In the genomic region with DNA sequence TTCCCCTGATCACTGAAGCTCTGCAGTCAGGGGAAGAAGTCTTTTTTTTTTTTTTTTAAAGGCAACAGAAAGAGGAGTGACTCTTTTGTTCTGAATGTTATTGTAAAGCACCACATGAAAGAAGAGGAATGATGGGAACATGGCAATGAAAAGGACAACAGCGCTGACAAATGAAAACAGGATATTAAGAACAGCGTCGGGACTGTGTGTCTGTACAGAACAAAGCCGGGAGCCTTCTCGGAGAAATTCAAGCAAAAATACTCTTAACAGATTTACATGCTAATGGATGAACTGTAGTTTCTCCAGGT, we compare ENCODE assay signal across 11 cellular contexts. TPM values are rescaled to one million over a fixed set of nuclear protein-coding genes. Genes with fewer than 3 reads are reported as not detected.
DNase-seq lines count a peak whose midpoint lies in the region; ATAC-seq and TF ChIP-seq lines count a peak whose summit lies in the region.
"Had no signal": no experiment of that assay in that cellular context is flagged by ENCODE, and none has a peak within 500 bp of the region (broad histone marks: within the 10 kb centered on the region; RNA-seq: fewer than 3 reads in every experiment).

No MANE protein-coding gene starts in this region.

- ATAC-seq in GM21526 (IDR thresholded peaks at IDR 0.05; ENCODE audit: low FRiP score, unreplicated experiment), result no peak
- ATAC-seq in GM19455 (IDR thresholded peaks at IDR 0.05; ENCODE audit: unreplicated experiment), result no peak

- H3K27ac ChIP-seq in HEK293 (ENCODE audit: extremely low read depth, low read depth, low read length), result no peak overlapping the region
- H3K27ac ChIP-seq: SJCRH30 had no signal

- peaks cover 3% of the 10 kb centered on the region for H3K27me3 Mint-ChIP-seq in brain
- H3K27me3 Mint-ChIP-seq in activated CD4-positive, alpha-beta T cell treated with anti-CD3 and anti-CD28 coated beads, Interleukin-2, amount 10 ng/mL, durations not matched to agents 24 days and 14 days, result no peaks in the 10 kb centered on the region

- H3K9me3 Mint-ChIP-seq in brain, result peaks cover 5 to 13% (median 11%) of the 10 kb centered on the region in 5 experiments
- H3K9me3 Mint-ChIP-seq in activated CD4-positive, alpha-beta T cell treated with anti-CD3 and anti-CD28 coated beads, Interleukin-2, amount 10 ng/mL, durations not matched to agents 24 days and 14 days, result peaks cover 4% of the 10 kb centered on the region

- intact Hi-C loops in activated CD4-positive, alpha-beta T cell treated with anti-CD3 and anti-CD28 coated beads, Interleukin-2, amount 10 ng/mL, durations not matched to agents 24 days and 14 days (cut with micrococcal nuclease), result no loop called here

- H3K36me3 ChIP-seq in HEK293 (ENCODE audit: control insufficient read depth in 2 of 2, insufficient read depth in 1 of 2, low read length in 2 of 2), result peaks cover 0 to 5% of the 10 kb centered on the region in 2 experiments; a peak in 1 of 3 replicates

- no peak overlapping the region for H3K4me3 ChIP-seq in HEK293 (ENCODE audit: low read depth, low read length)
- H3K4me3 ChIP-seq: SJCRH30 had no signal

- peaks cover 65% of the 10 kb centered on the region for H3K4me1 Mint-ChIP-seq in brain
- no peaks in the 10 kb centered on the region for H3K4me1 Mint-ChIP-seq in activated CD4-positive, alpha-beta T cell treated with anti-CD3 and anti-CD28 coated beads, Interleukin-2, amount 10 ng/mL, durations not matched to agents 24 days and 14 days

- peak overlapping the region; percentile 75 to 96 (median 91) for H3K27ac Mint-ChIP-seq in brain
- H3K27ac Mint-ChIP-seq in activated CD4-positive, alpha-beta T cell treated with anti-CD3 and anti-CD28 coated beads, Interleukin-2, amount 10 ng/mL, durations not matched to agents 24 days and 14 days, result no peak overlapping the region

- CTCF ChIA-PET in HEK293 (lab: Yijun Ruan, JAX), result no interaction called here

- no peaks in the 10 kb centered on the region for H3K9me3 ChIP-seq in HEK293 (ENCODE audit: control insufficient read depth, insufficient read depth, low read depth, low read length)

- peak overlapping the region; percentile 71 to 82 (median 79) for H3K4me3 Mint-ChIP-seq in brain
- H3K4me3 Mint-ChIP-seq in activated CD4-positive, alpha-beta T cell treated with anti-CD3 and anti-CD28 coated beads, Interleukin-2, amount 10 ng/mL, durations not matched to agents 24 days and 14 days, result no peak overlapping the region

- POLR2A ChIA-PET in HEK293 (lab: Yijun Ruan, JAX), result no interaction called here

- H3K4me1 ChIP-seq in HEK293 (ENCODE audit: control insufficient read depth, insufficient read depth, low read length), result no peaks in the 10 kb centered on the region
- H3K4me1 ChIP-seq: SJCRH30 had no signal

- peak; percentile 29 for DNase-seq in A172 (ENCODE audit: low spot score)
- DNase-seq in lung microvascular endothelial cell (ENCODE audit: low read depth in 2 of 2), result peak; percentile 75 to 87
- no peak for DNase-seq in activated CD4-positive, alpha-beta T cell treated with anti-CD3 and anti-CD28 coated beads, Interleukin-2, amount 10 ng/mL, durations not matched to agents 24 days and 14 days
- no peak for DNase-seq in AML-193 (lab: John Stamatoyannopoulos, UW)
- DNase-seq: C1 segment of cervical spinal cord, NCI-H1092, SJCRH30 had no signal

- TF ChIP-seq CTCF in HEK293 (tag by site-specific recombination; IDR thresholded peaks at IDR 0.05), result no peak
- no peak for TF ChIP-seq CTCF in brain (conservative IDR thresholded peaks at IDR 0.05)

- H3K36me3 Mint-ChIP-seq in brain, result peaks cover 32% of the 10 kb centered on the region
- H3K36me3 Mint-ChIP-seq in activated CD4-positive, alpha-beta T cell treated with anti-CD3 and anti-CD28 coated beads, Interleukin-2, amount 10 ng/mL, durations not matched to agents 24 days and 14 days (ENCODE audit: low read depth), result no peaks in the 10 kb centered on the region

TF ChIP-seq in HEK293, 187 proteins besides CTCF, POLR2A, EP300 and RAD21:
- TF ChIP-seq ZNF677 (tag by site-specific recombination; IDR thresholded peaks at IDR 0.05) (peak; percentile 39; the same call in 1 of the 2 replicates), EGR2 (tag by site-specific recombination; IDR thresholded peaks at IDR 0.05; ENCODE audit: low read depth) (no peak), TCF7L2 (IDR thresholded peaks at IDR 0.05; ENCODE audit: borderline replicate concordance, low read depth, low read length) (peak; percentile 65; the same call in 1 of the 2 replicates)

RNA-seq across cellular contexts. Expression of a gene that starts 40.7 kb away (rescaled TPM):
- 13.0 and 15.1 TPM in 2 replicates for total RNA-seq in A172 (2014; rRNA removed; shearing (Covaris generic))
- polyA plus RNA-seq in brain (ENCODE audit: insufficient read depth, low read depth, low replicate concordance), result 7.4 TPM
- 23.1 and 36.9 TPM in 2 replicates for total RNA-seq in lung microvascular endothelial cell
- 0.14 TPM in 1 of 2 replicates, not detected in the other for total RNA-seq in activated CD4-positive, alpha-beta T cell treated with anti-CD3 and anti-CD28 coated beads, Interleukin-2, amount 10 ng/mL, durations not matched to agents 24 days and 14 days

Comparison
In these comparisons a context has a peak if more than half of its experiments do, and no peak if none do; other contexts are left out.
1. DNase-seq: peak in A172 (single experiment) and lung microvascular endothelial cell (2 of 2); none in activated CD4-positive, alpha-beta T cell treated with anti-CD3 and anti-CD28 coated beads, Interleukin-2, amount 10 ng/mL, durations not matched to agents 24 days and 14 days (single experiment) and AML-193 (0 of 2).
2. RNA of a gene that starts 40.7 kb away (total RNA-seq): 23.1 to 36.9 TPM in lung microvascular endothelial cell and 13.0 to 15.1 TPM in A172; 0.14 TPM in activated CD4-positive, alpha-beta T cell treated with anti-CD3 and anti-CD28 coated beads, Interleukin-2, amount 10 ng/mL, durations not matched to agents 24 days and 14 days; every median in the first group is over 10 times any median in the second.